ENCODE assay signal across 1 cellular context in the genomic region with DNA sequence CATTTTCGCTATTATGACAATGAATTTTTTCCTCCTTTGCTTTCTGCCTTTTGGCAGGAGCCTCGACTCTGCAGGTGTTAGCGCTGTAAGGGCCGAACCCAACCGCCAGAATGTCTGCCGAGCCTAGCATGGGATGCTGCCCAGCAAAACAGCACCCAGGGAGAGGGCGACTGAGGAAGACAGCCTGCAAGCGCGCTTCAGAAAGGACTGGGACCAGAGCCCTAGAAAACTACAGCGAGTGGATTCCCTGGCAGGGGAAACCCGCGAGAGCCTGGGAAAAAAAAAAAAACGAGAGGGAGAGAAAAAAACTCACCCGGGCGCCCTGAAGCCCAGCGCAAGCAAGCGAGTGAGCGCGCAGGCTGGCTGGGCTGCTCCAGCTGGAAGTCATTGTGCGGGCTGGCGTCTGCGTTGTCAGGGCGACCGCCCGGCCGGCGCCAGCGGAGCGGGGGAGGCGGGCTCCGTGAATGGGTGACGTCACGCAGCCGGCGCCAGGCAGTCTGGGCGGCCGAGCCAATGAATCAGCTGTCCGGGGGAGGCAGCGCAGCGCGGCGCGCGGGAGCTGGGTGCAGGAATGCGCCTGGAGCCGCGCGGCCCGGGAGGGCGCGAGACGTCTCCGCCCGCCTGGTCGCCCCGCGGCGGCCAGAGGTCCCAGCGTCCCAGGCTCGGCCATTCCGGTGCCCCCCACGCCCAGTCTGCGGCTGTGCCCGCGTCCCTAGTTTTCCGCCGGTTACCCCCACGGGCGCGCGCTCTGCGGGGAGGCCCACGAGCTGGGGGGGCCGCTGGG.
TF ChIP-seq lines count a peak whose summit lies in the region.

No MANE protein-coding gene starts in this region.

TF ChIP-seq in HepG2, 621 proteins besides CTCF, POLR2A, EP300 and RAD21 (continued from another document and continues in another):
- TF ChIP-seq THAP7 (CRISPR knock-in tag; IDR thresholded peaks at IDR 0.05) (no peak; the same call in 1 of the 2 replicates), ZNF383 (CRISPR knock-in tag; IDR thresholded peaks at IDR 0.05; ENCODE audit: borderline replicate concordance) (no peak), ZNF790 (CRISPR knock-in tag; IDR thresholded peaks at IDR 0.05; ENCODE audit: borderline replicate concordance) (no peak), NFIC (IDR thresholded peaks at IDR 0.05; ENCODE audit: low read length) (no peak), GLI4 (CRISPR knock-in tag; IDR thresholded peaks at IDR 0.05; ENCODE audit: borderline replicate concordance) (no peak), ZNF280D (CRISPR knock-in tag; IDR thresholded peaks at IDR 0.05) (no peak), AHDC1 (CRISPR knock-in tag; IDR thresholded peaks at IDR 0.05; ENCODE audit: borderline replicate concordance) (peak; percentile 64; the same call in 1 of the 2 replicates), ZNF124 (CRISPR knock-in tag; IDR thresholded peaks at IDR 0.05) (peak; percentile 94), CC2D1A (CRISPR knock-in tag; IDR thresholded peaks at IDR 0.05) (no peak), ZNF34 (CRISPR knock-in tag; IDR thresholded peaks at IDR 0.05; ENCODE audit: borderline replicate concordance) (no peak), ARID3A (IDR thresholded peaks at IDR 0.05; ENCODE audit: low read depth, low read length) (peak; percentile 19; the same call in 1 of the 2 replicates), CENPT (CRISPR knock-in tag; IDR thresholded peaks at IDR 0.05; ENCODE audit: low read depth) (peak; percentile 66; the same call in 1 of the 2 replicates), GZF1 (CRISPR knock-in tag; IDR thresholded peaks at IDR 0.05) (no peak), TOPORS (CRISPR knock-in tag; IDR thresholded peaks at IDR 0.05) (peak; percentile 90), HNRNPUL1 (IDR thresholded peaks at IDR 0.05; ENCODE audit: low read depth, low read length) (peak; percentile 69; the same call in 1 of the 2 replicates), CREB3 (CRISPR knock-in tag; IDR thresholded peaks at IDR 0.05) (no peak; the same call in 1 of the 2 replicates), E2F5 (CRISPR knock-in tag; conservative IDR thresholded peaks at IDR 0.05) (peak; percentile 90), PCBP2 (optimal IDR thresholded peaks at IDR 0.05; ENCODE audit: low read depth, low read length, poor library complexity, severe bottlenecking) (no peak), TMF1 (CRISPR knock-in tag; IDR thresholded peaks at IDR 0.05; ENCODE audit: low read depth) (no peak), CBX5 (CRISPR knock-in tag; IDR thresholded peaks at IDR 0.05; ENCODE audit: borderline replicate concordance) (no peak; the same call in 1 of the 2 replicates), XBP1 (CRISPR knock-in tag; IDR thresholded peaks at IDR 0.05) (no peak; the same call in 1 of the 2 replicates), JDP2 (CRISPR knock-in tag; IDR thresholded peaks at IDR 0.05; ENCODE audit: borderline replicate concordance) (no peak), ATF6 (CRISPR knock-in tag; conservative IDR thresholded peaks at IDR 0.05) (no peak), KDM5A (IDR thresholded peaks at IDR 0.05; ENCODE audit: borderline replicate concordance, low read length) (no peak), ZNF510 (CRISPR knock-in tag; IDR thresholded peaks at IDR 0.05; ENCODE audit: low read depth) (no peak)
- TF ChIP-seq, protein P1, sequence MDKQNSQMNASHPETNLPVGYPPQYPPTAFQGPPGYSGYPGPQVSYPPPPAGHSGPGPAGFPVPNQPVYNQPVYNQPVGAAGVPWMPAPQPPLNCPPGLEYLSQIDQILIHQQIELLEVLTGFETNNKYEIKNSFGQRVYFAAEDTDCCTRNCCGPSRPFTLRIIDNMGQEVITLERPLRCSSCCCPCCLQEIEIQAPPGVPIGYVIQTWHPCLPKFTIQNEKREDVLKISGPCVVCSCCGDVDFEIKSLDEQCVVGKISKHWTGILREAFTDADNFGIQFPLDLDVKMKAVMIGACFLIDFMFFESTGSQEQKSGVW (CRISPR knock-in tag; IDR thresholded peaks at IDR 0.05; ENCODE audit: borderline replicate concordance) = 0 out of 2 replicates have a peak, but pooled peaks have one; percentile 61
- TF ChIP-seq, protein P2, sequence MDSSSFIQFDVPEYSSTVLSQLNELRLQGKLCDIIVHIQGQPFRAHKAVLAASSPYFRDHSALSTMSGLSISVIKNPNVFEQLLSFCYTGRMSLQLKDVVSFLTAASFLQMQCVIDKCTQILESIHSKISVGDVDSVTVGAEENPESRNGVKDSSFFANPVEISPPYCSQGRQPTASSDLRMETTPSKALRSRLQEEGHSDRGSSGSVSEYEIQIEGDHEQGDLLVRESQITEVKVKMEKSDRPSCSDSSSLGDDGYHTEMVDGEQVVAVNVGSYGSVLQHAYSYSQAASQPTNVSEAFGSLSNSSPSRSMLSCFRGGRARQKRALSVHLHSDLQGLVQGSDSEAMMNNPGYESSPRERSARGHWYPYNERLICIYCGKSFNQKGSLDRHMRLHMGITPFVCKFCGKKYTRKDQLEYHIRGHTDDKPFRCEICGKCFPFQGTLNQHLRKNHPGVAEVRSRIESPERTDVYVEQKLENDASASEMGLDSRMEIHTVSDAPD (CRISPR knock-in tag; IDR thresholded peaks at IDR 0.05) = peak; percentile 16; the same call in 1 of the 2 replicates
- TF ChIP-seq, protein P3, sequence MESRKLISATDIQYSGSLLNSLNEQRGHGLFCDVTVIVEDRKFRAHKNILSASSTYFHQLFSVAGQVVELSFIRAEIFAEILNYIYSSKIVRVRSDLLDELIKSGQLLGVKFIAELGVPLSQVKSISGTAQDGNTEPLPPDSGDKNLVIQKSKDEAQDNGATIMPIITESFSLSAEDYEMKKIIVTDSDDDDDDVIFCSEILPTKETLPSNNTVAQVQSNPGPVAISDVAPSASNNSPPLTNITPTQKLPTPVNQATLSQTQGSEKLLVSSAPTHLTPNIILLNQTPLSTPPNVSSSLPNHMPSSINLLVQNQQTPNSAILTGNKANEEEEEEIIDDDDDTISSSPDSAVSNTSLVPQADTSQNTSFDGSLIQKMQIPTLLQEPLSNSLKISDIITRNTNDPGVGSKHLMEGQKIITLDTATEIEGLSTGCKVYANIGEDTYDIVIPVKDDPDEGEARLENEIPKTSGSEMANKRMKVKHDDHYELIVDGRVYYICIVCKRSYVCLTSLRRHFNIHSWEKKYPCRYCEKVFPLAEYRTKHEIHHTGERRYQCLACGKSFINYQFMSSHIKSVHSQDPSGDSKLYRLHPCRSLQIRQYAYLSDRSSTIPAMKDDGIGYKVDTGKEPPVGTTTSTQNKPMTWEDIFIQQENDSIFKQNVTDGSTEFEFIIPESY (CRISPR knock-in tag; IDR thresholded peaks at IDR 0.05) = no peak
- TF ChIP-seq, protein P4, sequence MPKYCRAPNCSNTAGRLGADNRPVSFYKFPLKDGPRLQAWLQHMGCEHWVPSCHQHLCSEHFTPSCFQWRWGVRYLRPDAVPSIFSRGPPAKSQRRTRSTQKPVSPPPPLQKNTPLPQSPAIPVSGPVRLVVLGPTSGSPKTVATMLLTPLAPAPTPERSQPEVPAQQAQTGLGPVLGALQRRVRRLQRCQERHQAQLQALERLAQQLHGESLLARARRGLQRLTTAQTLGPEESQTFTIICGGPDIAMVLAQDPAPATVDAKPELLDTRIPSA (CRISPR knock-in tag; IDR thresholded peaks at IDR 0.05; ENCODE audit: borderline replicate concordance) = no peak
